ENCODE assay signal across 14 cellular contexts in the genomic region with DNA sequence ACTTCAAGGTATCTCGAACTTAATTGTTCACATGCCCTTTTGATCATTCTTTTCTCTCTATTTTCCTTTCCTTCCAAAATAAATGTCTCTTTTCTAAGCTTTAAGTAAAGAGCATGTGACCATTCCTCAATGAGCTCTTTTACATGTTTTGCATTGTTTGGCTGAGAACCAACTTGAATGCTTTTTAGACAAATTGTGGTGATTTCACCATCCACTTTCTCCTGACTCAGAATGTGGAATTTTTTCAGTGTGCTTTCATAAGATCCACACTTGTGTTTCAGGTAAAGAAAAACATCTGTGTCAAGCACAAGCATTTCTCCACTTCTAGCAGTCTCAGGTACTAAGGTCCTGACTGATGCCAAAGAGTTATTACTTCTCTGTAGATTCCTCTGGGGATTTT. TPM values are rescaled to one million over a fixed set of nuclear protein-coding genes. Genes with fewer than 3 reads are reported as not detected.
A peak's percentile ranks its signal among the peaks of the same experiment; 100 is the strongest.
DNase-seq lines count a peak whose midpoint lies in the region; ATAC-seq and TF ChIP-seq lines count a peak whose summit lies in the region.
"Had no signal": no experiment of that assay in that cellular context is flagged by ENCODE, and none has a peak within 500 bp of the region (broad histone marks: within the 10 kb centered on the region; RNA-seq: fewer than 3 reads in every experiment).

No MANE protein-coding gene starts in this region.

- POLR2A ChIA-PET in PC-3 (lab: Charles Lee; ENCODE audit: unreplicated experiment) = no interaction called here

- H3K27ac ChIP-seq in PC-3 (ENCODE audit: low read length) (no peak overlapping the region), tibial artery (no peak overlapping the region)
- H3K27ac ChIP-seq: left ventricle myocardium inferior had no signal

- H3K27me3 ChIP-seq in PC-3 (ENCODE audit: low read length) = no peaks in the 10 kb centered on the region
- no peaks in the 10 kb centered on the region for H3K27me3 ChIP-seq in tibial artery

- intact Hi-C loops in PC-3 (cut with micrococcal nuclease) = no loop called here
- intact Hi-C loops in tibial artery (cut with DNase I; ENCODE audit: low total_unique reads) = no loop called here

- no peak overlapping the region for H2AFZ ChIP-seq in PC-3 (ENCODE audit: low read length)

- H3K36me3 ChIP-seq in PC-3 (ENCODE audit: low read depth, low read length) (peaks cover 18% of the 10 kb centered on the region), tibial artery (peaks cover 48 to 67% (median 64%) of the 10 kb centered on the region in 3 donors)

- no peaks in the 10 kb centered on the region for H4K20me1 ChIP-seq in PC-3 (ENCODE audit: low read length)

- H3K4me1 ChIP-seq in PC-3 (ENCODE audit: insufficient read depth, low read length) = no peaks in the 10 kb centered on the region
- peaks cover 0 to 14% (median 0%) of the 10 kb centered on the region in 4 donors for H3K4me1 ChIP-seq in tibial artery
- H3K4me1 ChIP-seq: left ventricle myocardium inferior had no signal

- H3K4me3 ChIP-seq in PC-3 (ENCODE audit: low read length) (no peak overlapping the region), tibial artery (no peak overlapping the region)
- H3K4me3 ChIP-seq: left ventricle myocardium inferior had no signal

- TF ChIP-seq CTCF in PC-3 (conservative IDR thresholded peaks at IDR 0.05; ENCODE audit: low read depth, low read length) (no peak), omental fat pad (IDR thresholded peaks at IDR 0.05) (no peak), tibial artery (IDR thresholded peaks at IDR 0.05) (no peak)

- no peaks in the 10 kb centered on the region for H3F3A ChIP-seq in PC-3 (ENCODE audit: low read length, unreplicated experiment)

- peak; percentile 47 for DNase-seq in AG20443 (ENCODE audit: low spot score)
- no peak for DNase-seq in PC-3
- DNase-seq in dedifferentiated amniotic fluid mesenchymal stem cell (ENCODE audit: extremely low spot score) = peak; percentile 88
- DNase-seq in omental fat pad (ENCODE audit: low spot score) = no peak
- DNase-seq in SHP77 (lab: John Stamatoyannopoulos, UW) = no peak
- DNase-seq in left lobe of liver (ENCODE audit: low spot score) = no peak
- no peak for DNase-seq in tibial artery
- DNase-seq in NCI-H2081 (lab: John Stamatoyannopoulos, UW) = no peak
- DNase-seq: activated CD4-positive, alpha-beta memory T cell treated with anti-CD3 and anti-CD28 coated beads, Interleukin-2, amount 10 ng/mL, durations not matched to agents 7 days and 5 days; C1 segment of cervical spinal cord; cortex of kidney; H9; left ventricle myocardium inferior; NCI-H2107 had no signal

- ATAC-seq in PC-3 = no peak
- peak; percentile 78 for ATAC-seq in omental fat pad (ENCODE audit: low FRiP score)
- no peak for ATAC-seq in left lobe of liver

- H3K79me2 ChIP-seq in PC-3 (ENCODE audit: low read length) = no peaks in the 10 kb centered on the region

- CTCF ChIA-PET in PC-3 (lab: Charles Lee) = no interaction called here

- H3K9me2 ChIP-seq in PC-3 (replicated peaks; ENCODE audit: low read length) = no peaks in the 10 kb centered on the region

- peaks cover 18% of the 10 kb centered on the region for H3K9me3 ChIP-seq in PC-3 (ENCODE audit: low read length)
- peaks cover 0 to 33% (median 12%) of the 10 kb centered on the region in 3 donors for H3K9me3 ChIP-seq in tibial artery

- H3K9ac ChIP-seq in PC-3 (ENCODE audit: low read length) = no peak overlapping the region

- no peak overlapping the region for H3K4me2 ChIP-seq in PC-3 (ENCODE audit: low read length)

- BruUV-seq in PC-3 (replicated peaks; lab: Mats Ljungman, UMichigan) = TSS peak; percentile 30

RNA-seq across cellular contexts. Expression of a gene that starts 10.7 kb away (rescaled TPM):
- total RNA-seq in PC-3 (2014; rRNA removed) (2.5 and 2.6 TPM in 2 replicates), omental fat pad (10 to 100 TPM in 1 of 4 donors, 1 to 10 TPM in 3; 2.8 to 11.3 (median 4.0) TPM), left lobe of liver (3.4 TPM)

RNA-seq across cellular contexts. Expression of a gene that starts 38.5 kb away (rescaled TPM):
- total RNA-seq in PC-3 (2014; rRNA removed) (9.9 and 19.4 TPM in 2 replicates), omental fat pad (10 to 100 TPM in 2 of 4 donors, 1 to 10 TPM in 2; 7.7 to 21.3 (median 11.2) TPM), left lobe of liver (6.6 TPM)

Comparison
In these comparisons a context has a peak if more than half of its experiments do, and no peak if none do; other contexts are left out.
1. DNase-seq: peak in AG20443 (single experiment) and dedifferentiated amniotic fluid mesenchymal stem cell (single experiment); none in PC-3 (single experiment), omental fat pad (single experiment), SHP77 (0 of 2), left lobe of liver (single experiment), tibial artery (0 of 2) and NCI-H2081 (0 of 2).